Comparison of ENCODE assay signal across 18 cellular contexts in the genomic region with DNA sequence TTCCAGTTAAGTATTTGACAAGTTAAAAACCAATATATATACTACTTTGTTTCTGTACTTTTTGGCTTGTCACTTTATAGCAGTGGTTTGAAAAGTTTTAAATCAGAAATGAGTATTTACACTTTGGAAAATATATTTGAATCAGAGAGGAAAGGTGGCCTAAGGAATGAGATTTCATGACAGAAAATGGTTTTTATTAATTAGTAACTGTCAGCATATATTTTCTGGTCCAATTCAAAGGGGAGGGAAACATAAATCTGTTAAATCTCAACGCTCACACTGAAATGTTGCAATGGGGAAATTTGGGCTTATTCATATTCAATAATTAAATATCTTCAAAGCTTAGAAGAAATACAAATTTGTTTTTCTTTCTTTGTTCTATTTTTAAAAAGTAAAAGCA.
DNase-seq lines count a peak whose midpoint lies in the region; ATAC-seq, FAIRE-seq and TF ChIP-seq lines count a peak whose summit lies in the region.
"Had no signal": no experiment of that assay in that cellular context is flagged by ENCODE, and none has a peak within 500 bp of the region (broad histone marks: within the 10 kb centered on the region; RNA-seq: fewer than 3 reads in every experiment).

No MANE protein-coding gene starts in this region.

- H3K79me2 ChIP-seq in GM23338 (replicated peaks; ENCODE audit: insufficient read depth), result peaks cover 92% of the 10 kb centered on the region
- peaks cover 45% of the 10 kb centered on the region; the same call in 2 of the 3 replicates for H3K79me2 ChIP-seq in K562 (ENCODE audit: control insufficient read depth, insufficient read depth, low read length)

- H3K9me3 Mint-ChIP-seq in GM23338, result no peaks in the 10 kb centered on the region
- H3K9me3 Mint-ChIP-seq: CD4-positive, CD25-positive, alpha-beta regulatory T cell; CD8-positive, alpha-beta memory T cell; H9 had no signal

- FAIRE-seq in K562 (lab: Jason Lieb, UNC) (no peak), small intestine (lab: Jason Lieb, UNC) (no peak)
- FAIRE-seq: GM12878, H1 had no signal

- peaks cover 30% of the 10 kb centered on the region for H3K4me1 ChIP-seq in GM23338 (ENCODE audit: insufficient read depth)
- no peaks in the 10 kb centered on the region for H3K4me1 ChIP-seq in K562 (replicated peaks in 1 of 2; ENCODE audit: control insufficient read depth in 2 of 2, insufficient read depth in 2 of 2, low read length in 2 of 2)
- peaks cover 81% of the 10 kb centered on the region for H3K4me1 ChIP-seq in psoas muscle
- H3K4me1 ChIP-seq in small intestine (ENCODE audit: control insufficient read depth in 2 of 2, insufficient read depth in 1 of 2, low read depth in 1 of 2, low read length in 1 of 2), result peaks cover 5 to 10% of the 10 kb centered on the region in 2 donors
- H3K4me1 ChIP-seq: BE2C had no signal

- H4K20me1 ChIP-seq in GM23338 (replicated peaks; ENCODE audit: insufficient read depth) (peaks cover 25% of the 10 kb centered on the region), K562 (replicated peaks; ENCODE audit: control insufficient read depth, insufficient read depth, low read length) (peaks cover 10% of the 10 kb centered on the region; the same call in 1 of the 2 replicates)

- H3K9me1 ChIP-seq in K562 (ENCODE audit: control insufficient read depth, insufficient read depth, low read length), result no peaks in the 10 kb centered on the region

- H3K27me3 ChIP-seq in GM23338 (ENCODE audit: insufficient read depth), result no peaks in the 10 kb centered on the region
- H3K27me3 ChIP-seq in K562 (ENCODE audit: control insufficient read depth in 2 of 2, insufficient read depth in 2 of 2, low read length in 2 of 2), result no peaks in the 10 kb centered on the region
- no peaks in the 10 kb centered on the region for H3K27me3 ChIP-seq in psoas muscle (ENCODE audit: insufficient read depth in 3 of 3, low read length in 2 of 3)
- H3K27me3 ChIP-seq in small intestine (ENCODE audit: control insufficient read depth in 2 of 2, insufficient read depth in 2 of 2, low read length in 2 of 2), result no peaks in the 10 kb centered on the region
- H3K27me3 ChIP-seq: BE2C had no signal

- no peak for TF ChIP-seq RAD21 in K562 (CRISPR knock-in tag; conservative IDR thresholded peaks at IDR 0.05 in 1 of 2, IDR thresholded peaks at IDR 0.05 in 1 of 2)

- peaks cover 19% of the 10 kb centered on the region for H3K36me3 Mint-ChIP-seq in GM23338 (ENCODE audit: low read depth)
- H3K36me3 Mint-ChIP-seq: CD4-positive, CD25-positive, alpha-beta regulatory T cell; CD8-positive, alpha-beta memory T cell had no signal

- no peaks in the 10 kb centered on the region for H3K9me2 ChIP-seq in GM23338 (ENCODE audit: insufficient read depth)

- in situ Hi-C loops in K562 (cut with MboI), result no loop called here

- H3K9me3 ChIP-seq in K562 (replicated peaks; ENCODE audit: control insufficient read depth, insufficient read depth, low read depth, low read length), result no peaks in the 10 kb centered on the region
- no peaks in the 10 kb centered on the region for H3K9me3 ChIP-seq in psoas muscle
- no peaks in the 10 kb centered on the region for H3K9me3 ChIP-seq in small intestine (ENCODE audit: control insufficient read depth, low read depth)
- H3K9me3 ChIP-seq: BE2C had no signal

- 92% methylated on average over 1 of the region's 1 CpG for WGBS in K562 (ENCODE audit: insufficient coverage, low coverage, missing lambda C conversion rate)
- 97 to 100% (median 100%) methylated on average over 1 of the region's 1 CpG for WGBS in psoas muscle, 3 donors
- 91 to 96% (median 95%) methylated on average over 1 of the region's 1 CpG for WGBS in small intestine, 3 donors

- H3K27ac Mint-ChIP-seq in GM23338, result no peak overlapping the region
- H3K27ac Mint-ChIP-seq: CD4-positive, CD25-positive, alpha-beta regulatory T cell; H9 had no signal

- no peak overlapping the region for H3K4me2 ChIP-seq in GM23338
- H3K4me2 ChIP-seq in K562 (ENCODE audit: insufficient read depth, low read length), result no peak overlapping the region

- CTCF ChIA-PET in K562 (lab: Yijun Ruan, JAX; ENCODE audit: low intra/inter-chr PET ratio), result no interaction called here

- POLR2A ChIA-PET in K562 (lab: Yijun Ruan, JAX), result no interaction called here

- no peak for TF ChIP-seq EP300 in K562 (IDR thresholded peaks at IDR 0.05; ENCODE audit: low read length)

- peaks cover 4% of the 10 kb centered on the region for H3K27me3 Mint-ChIP-seq in GM23338 (ENCODE audit: insufficient read depth, low read depth, poor library complexity)

- H3K9ac ChIP-seq in K562 (ENCODE audit: insufficient read depth in 1 of 2, low read depth in 2 of 2, low read length in 2 of 2), result no peak overlapping the region

- intact Hi-C loops in K562 (cut with micrococcal nuclease), result no loop called here
- intact Hi-C loops in psoas muscle (cut with DNase I), result loop anchor here (5.0 to 10.0 kb wide), 2 partner anchors 392 to 480 kb away; no protein-coding TSS in a partner anchor

- H3K4me3 ChIP-seq in GM23338 (no peak overlapping the region), K562 (no peak overlapping the region), psoas muscle (no peak overlapping the region), small intestine (ENCODE audit: low read depth in 1 of 2, low read length in 2 of 2) (no peak overlapping the region)
- H3K4me3 ChIP-seq: GM12878 had no signal

- 0 out of 2 replicates have a peak overlapping the region, but pooled peaks have one; percentile 64 for H3K27ac ChIP-seq in GM23338 (ENCODE audit: low read depth)
- H3K27ac ChIP-seq in K562 (ENCODE audit: extremely low read depth, low read depth, low read length), result no peak overlapping the region
- H3K27ac ChIP-seq in psoas muscle, result peak overlapping the region; percentile 2
- peak overlapping the region in 1 of 2 donors; percentile 58 for H3K27ac ChIP-seq in small intestine (ENCODE audit: low read depth in 1 of 2, low read length in 1 of 2)

- BruUV-seq in K562 (replicated peaks; lab: Mats Ljungman, UMichigan), result no TSS peak

- H3F3A ChIP-seq in GM23338 (replicated peaks; ENCODE audit: low read depth), result no peaks in the 10 kb centered on the region

- no peak for TF ChIP-seq CTCF in GM23338 (conservative IDR thresholded peaks at IDR 0.05; ENCODE audit: low read depth in 2 of 2)
- TF ChIP-seq CTCF in K562 (IDR thresholded peaks at IDR 0.05 in 2 of 3, conservative IDR thresholded peaks at IDR 0.05 in 1 of 3; ENCODE audit: insufficient read depth in 2 of 3, low read depth in 1 of 3, low read length in 3 of 3), result no peak
- no peak for TF ChIP-seq CTCF in psoas muscle (IDR thresholded peaks at IDR 0.05)

- H3K36me3 ChIP-seq in GM23338 (ENCODE audit: insufficient read depth), result no peaks in the 10 kb centered on the region
- peaks cover 7% of the 10 kb centered on the region; the same call in 2 of the 3 replicates for H3K36me3 ChIP-seq in K562 (ENCODE audit: control insufficient read depth, insufficient read depth, low read length)
- no peaks in the 10 kb centered on the region for H3K36me3 ChIP-seq in psoas muscle (ENCODE audit: insufficient read depth in 1 of 2, low read depth in 1 of 2)
- H3K36me3 ChIP-seq in small intestine (ENCODE audit: control insufficient read depth in 2 of 2, insufficient read depth in 2 of 2, low read length in 2 of 2), result no peaks in the 10 kb centered on the region
- H3K36me3 ChIP-seq: BE2C had no signal

- no peak for ATAC-seq in GM23338
- no peak for ATAC-seq in K562
- ATAC-seq in psoas muscle, result no peak
- ATAC-seq: GM12878 had no signal

- TF ChIP-seq POLR2A in K562 (conservative IDR thresholded peaks at IDR 0.05), result no peak

- no peak overlapping the region for H3K4me3 Mint-ChIP-seq in GM23338
- H3K4me3 Mint-ChIP-seq: CD4-positive, CD25-positive, alpha-beta regulatory T cell; CD8-positive, alpha-beta memory T cell; H9 had no signal

- H2AFZ ChIP-seq in GM23338 (no peak overlapping the region), K562 (ENCODE audit: low read depth, low read length) (no peak overlapping the region)

- DNase-seq in GM23338 (ENCODE audit: low spot score) (no peak), K562 (ENCODE audit: extremely low read depth in 1 of 4, low spot score in 3 of 4) (no peak), psoas muscle (no peak), NCI-H146 (lab: John Stamatoyannopoulos, UW) (no peak), small intestine (no peak), NCI-H748 treated with DMSO at 0.1 percent for 48 hours (lab: John Stamatoyannopoulos, UW) (no peak)
- DNase-seq: ACHN; BE2C; C1 segment of cervical spinal cord; CD4-positive, CD25-positive, alpha-beta regulatory T cell; CD8-positive, alpha-beta memory T cell; COR-L47; DMS53; DND-41; EL; H9 had no signal

- H3K4me1 Mint-ChIP-seq in GM23338, result peaks cover 39% of the 10 kb centered on the region
- H3K4me1 Mint-ChIP-seq: CD4-positive, CD25-positive, alpha-beta regulatory T cell had no signal

TF ChIP-seq in GM23338, 12 proteins besides CTCF, POLR2A, EP300 and RAD21 (continues in another document):
- TF ChIP-seq ZNF114 (CRISPR knock-in tag; IDR thresholded peaks at IDR 0.05) (no peak), JUNB (IDR thresholded peaks at IDR 0.05; ENCODE audit: unreplicated experiment) (no peak), STAT1 (IDR thresholded peaks at IDR 0.05; ENCODE audit: unreplicated experiment) (no peak), EZH2 (IDR thresholded peaks at IDR 0.05; ENCODE audit: low read depth, unreplicated experiment) (no peak), NANOG (IDR thresholded peaks at IDR 0.05; ENCODE audit: borderline replicate concordance) (no peak), POLR2AphosphoS5 (IDR thresholded peaks at IDR 0.05; ENCODE audit: low read depth) (no peak), EZH2phosphoT487 (IDR thresholded peaks at IDR 0.05; ENCODE audit: unreplicated experiment) (no peak)

TF ChIP-seq in K562, 482 proteins besides CTCF, POLR2A, EP300 and RAD21:
- TF ChIP-seq ZNF316 (IDR thresholded peaks at IDR 0.05) (peak; percentile 49; the same call in 1 of the 2 replicates), SAFB2 (IDR thresholded peaks at IDR 0.05; ENCODE audit: borderline replicate concordance, low read depth, low read length, severe bottlenecking) (no peak)
